ENCODE assay signal across 16 cellular contexts in genomic region chr1:77824694-77825355, GRCh38. TPM values are rescaled to one million over a fixed set of nuclear protein-coding genes. Genes with fewer than 3 reads are reported as not detected.
DNase-seq lines count a peak whose midpoint lies in the region; ATAC-seq, FAIRE-seq and TF ChIP-seq lines count a peak whose summit lies in the region.
"Had no signal": no experiment of that assay in that cellular context is flagged by ENCODE, and none has a peak within 500 bp of the region (broad histone marks: within the 10 kb centered on the region; RNA-seq: fewer than 3 reads in every experiment).

No MANE protein-coding gene starts in this region.

- H3K4me3 ChIP-seq in HepG2 (replicated peaks in 1 of 3; ENCODE audit: insufficient read depth in 1 of 3, low read depth in 2 of 3, low read length in 3 of 3) (no peak overlapping the region), right lobe of liver (no peak overlapping the region), SK-N-MC (no peak overlapping the region), esophagus muscularis mucosa (no peak overlapping the region)
- H3K4me3 ChIP-seq: adrenal gland, esophagus squamous epithelium, HAP-1, MG63, sigmoid colon had no signal

- no peak overlapping the region for H2AFZ ChIP-seq in HepG2 (ENCODE audit: low read length)

- 90% methylated on average over 7 of the region's 7 CpGs for WGBS in HepG2 (ENCODE audit: low lambda C conversion rate)
- 76% methylated on average over 3 of the region's 7 CpGs for WGBS in right lobe of liver (ENCODE audit: insufficient coverage, low coverage, low lambda C conversion rate, missing lambda C conversion rate)
- 88% methylated on average over 7 of the region's 7 CpGs for whole genome bisulfite sequencing in esophagus muscularis mucosa

- H3K36me3 ChIP-seq in HepG2 (replicated peaks in 1 of 2; ENCODE audit: control insufficient read depth in 1 of 2, insufficient read depth in 2 of 2, low read length in 2 of 2) (peaks cover 0 to 2% of the 10 kb centered on the region in 2 experiments; a peak in 1 of 5 replicates), right lobe of liver (peaks cover 0 to 9% (median 1%) of the 10 kb centered on the region in 4 donors), SK-N-MC (ENCODE audit: insufficient read depth, low read length) (peaks cover 20% of the 10 kb centered on the region; the same call in 1 of the 2 replicates), esophagus muscularis mucosa (peaks cover 0 to 26% (median 11%) of the 10 kb centered on the region in 4 donors)

- H3K27me3 ChIP-seq in HepG2 (ENCODE audit: control insufficient read depth in 1 of 2, insufficient read depth in 2 of 2, low read length in 2 of 2) (no peaks in the 10 kb centered on the region), right lobe of liver (no peaks in the 10 kb centered on the region), esophagus muscularis mucosa (no peaks in the 10 kb centered on the region)
- H3K27me3 ChIP-seq: adrenal gland, esophagus squamous epithelium, MG63, sigmoid colon had no signal

- no peak for TF ChIP-seq RAD21 in HepG2 (CRISPR knock-in tag; IDR thresholded peaks at IDR 0.05)

- H3K9me3 ChIP-seq in HepG2 (ENCODE audit: low read length): no peaks in the 10 kb centered on the region
- no peaks in the 10 kb centered on the region for H3K9me3 ChIP-seq in right lobe of liver
- H3K9me3 ChIP-seq in SK-N-MC (ENCODE audit: low read depth, low read length): no peaks in the 10 kb centered on the region
- H3K9me3 ChIP-seq in esophagus muscularis mucosa: no peaks in the 10 kb centered on the region
- H3K9me3 ChIP-seq: adrenal gland, esophagus squamous epithelium, HAP-1, MG63, sigmoid colon had no signal

- DNase-seq in HepG2 (ENCODE audit: low spot score): no peak
- no peak for DNase-seq in right lobe of liver
- no peak for DNase-seq in SK-N-MC (ENCODE audit: low read depth, low spot score)
- DNase-seq in left lobe of liver (ENCODE audit: low spot score): no peak
- no peak for DNase-seq in AG08395 (ENCODE audit: low spot score)
- DNase-seq in esophagus muscularis mucosa (ENCODE audit: extremely low spot score): no peak
- DNase-seq: esophagus squamous epithelium, natural killer cell, NCI-H2029, sigmoid colon had no signal

- in situ Hi-C loops in HepG2 (cut with HindIII; ENCODE audit: extremely low pct_ligation_motif_present, low pct_unique_long_range_greater_than_20kb): no loop called here

- no peak for TF ChIP-seq EP300 in HepG2 (IDR thresholded peaks at IDR 0.05; ENCODE audit: low read depth in 2 of 2, low read length in 2 of 2)
- no peak for TF ChIP-seq EP300 in HepG2 (CRISPR knock-in tag; IDR thresholded peaks at IDR 0.05; ENCODE audit: borderline replicate concordance)
- no peak for TF ChIP-seq EP300 in esophagus muscularis mucosa (IDR thresholded peaks at IDR 0.05)

- H3K27ac ChIP-seq in HepG2 (ENCODE audit: extremely low read length, insufficient read depth, low read length): no peak overlapping the region
- H3K27ac ChIP-seq in right lobe of liver: no peak overlapping the region
- peak overlapping the region; percentile 39; the same call in 1 of the 2 replicates for H3K27ac ChIP-seq in SK-N-MC
- H3K27ac ChIP-seq in esophagus muscularis mucosa (replicated peaks in 1 of 4): peak overlapping the region in 2 of 4 donors; percentile 10 to 49
- H3K27ac ChIP-seq: esophagus squamous epithelium had no signal

- H3K4me1 ChIP-seq in HepG2 (ENCODE audit: insufficient read depth, low read length) (no peaks in the 10 kb centered on the region), right lobe of liver (no peaks in the 10 kb centered on the region), esophagus muscularis mucosa (peaks cover 16 to 51% (median 37%) of the 10 kb centered on the region in 4 donors)

- POLR2A ChIA-PET in HepG2 (lab: Yijun Ruan, JAX): no interaction called here

- no peak overlapping the region for H3K9ac ChIP-seq in HepG2 (ENCODE audit: insufficient read depth, low read depth, low read length)
- no peak overlapping the region for H3K9ac ChIP-seq in SK-N-MC (ENCODE audit: insufficient read length)

- TF ChIP-seq CTCF in HepG2 (CRISPR knock-in tag; IDR thresholded peaks at IDR 0.05) (no peak), right lobe of liver (IDR thresholded peaks at IDR 0.05) (no peak), esophagus muscularis mucosa (IDR thresholded peaks at IDR 0.05) (no peak)

- no peak overlapping the region for H3K4me2 ChIP-seq in HepG2 (ENCODE audit: low read depth, low read length)

- intact Hi-C loops in HepG2 (cut with micrococcal nuclease; ENCODE audit: unreplicated experiment) (loop anchor here (1.0 to 5.0 kb wide), 2 partner anchors 62 to 289 kb away; partner anchors contain the start of gene NEXN), right lobe of liver (cut with DNase I) (no loop called here), esophagus muscularis mucosa (cut with DNase I) (no loop called here)

- TF ChIP-seq POLR2A in HepG2 (IDR thresholded peaks at IDR 0.05; ENCODE audit: insufficient read depth in 1 of 2, low read depth in 2 of 2, low read length in 2 of 2) (no peak), right lobe of liver (IDR thresholded peaks at IDR 0.05) (no peak), esophagus muscularis mucosa (IDR thresholded peaks at IDR 0.05; ENCODE audit: low read depth) (no peak)

- ATAC-seq in HepG2 (no peak), right lobe of liver (no peak), left lobe of liver (peak; percentile 23), HG03520 (IDR thresholded peaks at IDR 0.05; ENCODE audit: unreplicated experiment) (no peak), GM18519 (IDR thresholded peaks at IDR 0.05; ENCODE audit: low FRiP score, unreplicated experiment) (no peak)
- ATAC-seq: stimulated activated memory B cell treated with anti-CD40 and anti-IgM and Interleukin-4, amounts not matched to agents 10 μg/mL and 1 μg/mL and 100 μg/mL, for 72 hours had no signal

- no peak for FAIRE-seq in HepG2 (lab: Jason Lieb, UNC)

- no peaks in the 10 kb centered on the region for H3K79me2 ChIP-seq in HepG2 (ENCODE audit: insufficient read depth, low read length)

- CTCF ChIA-PET in HepG2 (lab: Yijun Ruan, JAX; ENCODE audit: low intra/inter-chr PET ratio, low total read pairs): interaction anchor here (0.7 to 0.8 kb wide), 2 partner anchors 75 to 290 kb away, joined by 3 read pairs; no protein-coding TSS in a partner anchor

- no peaks in the 10 kb centered on the region for H4K20me1 ChIP-seq in HepG2 (ENCODE audit: insufficient read depth, low read length)

- no TSS peak for BruUV-seq in HepG2 (replicated peaks; lab: Mats Ljungman, UMichigan)

TF ChIP-seq in HepG2, 621 proteins besides CTCF, POLR2A, EP300 and RAD21:
- TF ChIP-seq ZNF556 (CRISPR knock-in tag; IDR thresholded peaks at IDR 0.05; ENCODE audit: borderline replicate concordance) (no peak), CEBPB (IDR thresholded peaks at IDR 0.05; ENCODE audit: borderline replicate concordance, low read depth, low read length) (peak; percentile 51), ZNF253 (CRISPR knock-in tag; IDR thresholded peaks at IDR 0.05; ENCODE audit: borderline replicate concordance) (no peak), SSRP1 (CRISPR knock-in tag; IDR thresholded peaks at IDR 0.05) (no peak), SP140L (CRISPR knock-in tag; IDR thresholded peaks at IDR 0.05; ENCODE audit: borderline replicate concordance) (no peak)

RNA-seq across cellular contexts. Expression of gene MIGA1, which starts 45.4 kb away (rescaled TPM):
- total RNA-seq in HepG2 (2016; rRNA removed; fragmentation: Illumina TruSeq; extraction: Trizol) (6.6 and 6.7 TPM in 2 replicates), right lobe of liver (10 to 100 TPM in 2 of 6 experiments, 1 to 10 TPM in 4; 7.7 to 12.2 (median 8.8) TPM), left lobe of liver (8.3 TPM), esophagus muscularis mucosa (10 to 100 TPM; 13.8 to 18.7 (median 16.1) TPM)
- 9.2 and 10.6 TPM in 2 replicates for total RNA-seq in HepG2 (2016; cell fraction: cytosol; rRNA removed; fragmentation: Illumina TruSeq; extraction: Trizol; ENCODE audit: low read depth)
- total RNA-seq in HepG2 (2016; cell fraction: insoluble cytoplasmic fraction; rRNA removed; fragmentation: Illumina TruSeq; extraction: Trizol): 6.2 and 7.2 TPM in 2 replicates
- 5.1 and 6.1 TPM in 2 replicates for total RNA-seq in HepG2 (2016; cell fraction: membrane; rRNA removed; fragmentation: Illumina TruSeq; extraction: Trizol)
- total RNA-seq in HepG2 (2016; cell fraction: nucleus; rRNA removed; fragmentation: Illumina TruSeq; extraction: Trizol): 9.9 and 11.1 TPM in 2 replicates
- 3.4 and 3.8 TPM in 2 replicates for polyA plus RNA-seq in HepG2 (2011; rRNA removed)
- 1.4 and 2.6 TPM in 2 replicates for polyA plus RNA-seq in HepG2 (2011; cell fraction: cytosol; rRNA removed)
- polyA plus RNA-seq in HepG2 (2011; cell fraction: nucleus; rRNA removed): 1.00 and 1.6 TPM in 2 replicates
- polyA plus RNA-seq in HepG2 (2012): 5.7 and 6.3 TPM in 2 replicates
- 0.17 and 0.18 TPM in 2 replicates for polyA plus RNA-seq in HepG2 (2016; cell fraction: cytosol; fragmentation: Illumina TruSeq; extraction: Trizol; ENCODE audit: low read depth)
- polyA plus RNA-seq in HepG2 (2016; cell fraction: insoluble cytoplasmic fraction; fragmentation: Illumina TruSeq; extraction: Trizol; ENCODE audit: low read depth): 2.5 and 2.7 TPM in 2 replicates
- 0.33 and 0.52 TPM in 2 replicates for polyA plus RNA-seq in HepG2 (2016; cell fraction: membrane; fragmentation: Illumina TruSeq; extraction: Trizol; ENCODE audit: low read depth)
- 4.9 TPM in 2 replicates for polyA plus RNA-seq in HepG2 (2016; cell fraction: nucleus; fragmentation: Illumina TruSeq; extraction: Trizol; ENCODE audit: insufficient read depth, low read depth)
- polyA minus RNA-seq in HepG2 (2011; rRNA and poly(A)+ RNA removed; ENCODE audit: low replicate concordance): 6.6 and 10.1 TPM in 2 replicates
- polyA minus RNA-seq in HepG2 (2011; cell fraction: cytosol; rRNA and poly(A)+ RNA removed): 4.4 and 4.6 TPM in 2 replicates
- polyA minus RNA-seq in HepG2 (2011; cell fraction: nucleus; rRNA and poly(A)+ RNA removed): 10.9 and 13.8 TPM in 2 replicates
